Comparison of ENCODE assay signal across 10 cellular contexts in genomic region chr3:184333190-184333589, GRCh38. TPM values are rescaled to one million over a fixed set of nuclear protein-coding genes. Genes with fewer than 3 reads are reported as not detected.
A peak's percentile ranks its signal among the peaks of the same experiment; 100 is the strongest.
DNase-seq lines count a peak whose midpoint lies in the region; ATAC-seq and TF ChIP-seq lines count a peak whose summit lies in the region.
"Had no signal": no experiment of that assay in that cellular context is flagged by ENCODE, and none has a peak within 500 bp of the region (broad histone marks: within the 10 kb centered on the region; RNA-seq: fewer than 3 reads in every experiment).

No MANE protein-coding gene starts in this region.

- intact Hi-C loops in CD4-positive, alpha-beta memory T cell (cut with micrococcal nuclease): no loop called here
- intact Hi-C loops in OCI-LY7 (cut with micrococcal nuclease; ENCODE audit: unreplicated experiment) (no loop called here), ovary (cut with DNase I) (no loop called here)

- peaks cover 22 to 45% (median 26%) of the 10 kb centered on the region in 4 donors for H3K4me1 Mint-ChIP-seq in CD4-positive, alpha-beta memory T cell
- H3K4me1 Mint-ChIP-seq in central memory CD8-positive, alpha-beta T cell: peaks cover 50% of the 10 kb centered on the region

- no peak for TF ChIP-seq POLR2A in ovary (IDR thresholded peaks at IDR 0.05)

- no peak overlapping the region for H3K4me2 ChIP-seq in OCI-LY7 (ENCODE audit: low read length)
- H3K4me2 ChIP-seq in osteoblast (ENCODE audit: insufficient read depth, low read length): no peak overlapping the region

- H3K79me2 ChIP-seq in OCI-LY7 (ENCODE audit: insufficient read depth, low read depth, low read length) (no peaks in the 10 kb centered on the region), osteoblast (ENCODE audit: insufficient read depth, low read length) (peaks cover 68% of the 10 kb centered on the region)

- POLR2A ChIA-PET in CD4-positive, alpha-beta memory T cell (lab: Charles Lee; ENCODE audit: partially characterized antibody): no interaction called here
- POLR2A ChIA-PET in OCI-LY7 (lab: Charles Lee): no interaction called here

- H4K20me1 ChIP-seq in OCI-LY7 (ENCODE audit: insufficient read depth, low read length): peaks cover 4% of the 10 kb centered on the region; the same call in 1 of the 2 replicates
- H4K20me1 ChIP-seq in osteoblast (ENCODE audit: insufficient read depth, low read length): peaks cover 49% of the 10 kb centered on the region

- H3K9me2 ChIP-seq in OCI-LY7 (ENCODE audit: insufficient read depth, low read length): no peaks in the 10 kb centered on the region

- no peaks in the 10 kb centered on the region for H3K9me3 ChIP-seq in CD4-positive, alpha-beta memory T cell (ENCODE audit: control insufficient read depth in 1 of 2, low read length in 2 of 2)
- H3K9me3 ChIP-seq in OCI-LY7 (ENCODE audit: low read length) (no peaks in the 10 kb centered on the region), osteoblast (ENCODE audit: low read depth, low read length) (no peaks in the 10 kb centered on the region), ovary (no peaks in the 10 kb centered on the region)

- ATAC-seq in central memory CD8-positive, alpha-beta T cell (replicated peaks; ENCODE audit: extremely low read depth, poor library complexity, severe bottlenecking): no peak
- ATAC-seq in GM19324 (IDR thresholded peaks at IDR 0.05; ENCODE audit: low FRiP score, unreplicated experiment): no peak

- no peak overlapping the region for H3K4me3 ChIP-seq in CD4-positive, alpha-beta memory T cell (ENCODE audit: low read length in 2 of 2)
- H3K4me3 ChIP-seq in OCI-LY7 (ENCODE audit: low read depth, low read length, poor library complexity, severe bottlenecking): no peak overlapping the region
- no peak overlapping the region for H3K4me3 ChIP-seq in osteoblast (ENCODE audit: insufficient read depth, low read length)
- H3K4me3 ChIP-seq in ovary: no peak overlapping the region

- TSS peak; percentile 23 for BruUV-seq in OCI-LY7 (replicated peaks; lab: Mats Ljungman, UMichigan)

- H3K9me3 Mint-ChIP-seq in CD4-positive, alpha-beta memory T cell: no peaks in the 10 kb centered on the region
- no peaks in the 10 kb centered on the region for H3K9me3 Mint-ChIP-seq in central memory CD8-positive, alpha-beta T cell

- DNase-seq in CD4-positive, alpha-beta memory T cell: no peak
- no peak for DNase-seq in OCI-LY7 (ENCODE audit: low spot score)
- DNase-seq in central memory CD8-positive, alpha-beta T cell (ENCODE audit: low spot score in 2 of 2): no peak
- DNase-seq in osteoblast (ENCODE audit: insufficient read length, low spot score, missing footprints): peak; percentile 10
- DNase-seq in C1 segment of cervical spinal cord (lab: John Stamatoyannopoulos, UW): no peak
- no peak for DNase-seq in NCI-H2029 treated with DMSO at 0.1 percent for 48 hours (lab: John Stamatoyannopoulos, UW)
- DNase-seq in ovary: no peak
- DNase-seq: activated CD8-positive, alpha-beta memory T cell treated with anti-CD3 and anti-CD28 coated beads, Interleukin-2, amount 50 U/mL, for 4 hours; RPMI8226 had no signal

- H3K4me1 ChIP-seq in CD4-positive, alpha-beta memory T cell (ENCODE audit: insufficient read depth, low read length): peaks cover 20% of the 10 kb centered on the region
- H3K4me1 ChIP-seq in OCI-LY7 (ENCODE audit: insufficient read depth, low read length, poor library complexity, severe bottlenecking) (peaks cover 8% of the 10 kb centered on the region), osteoblast (ENCODE audit: insufficient read depth, low read length) (peaks cover 50% of the 10 kb centered on the region), ovary (ENCODE audit: insufficient read depth) (peaks cover 12% of the 10 kb centered on the region)

- 27 to 52% (median 35%) methylated on average over 6 of the region's 6 CpGs for WGBS in ovary, 3 donors

- H3K27ac ChIP-seq in CD4-positive, alpha-beta memory T cell (ENCODE audit: low read depth, low read length): peak overlapping the region; percentile 30
- H3K27ac ChIP-seq in OCI-LY7 (ENCODE audit: low read depth, low read length, poor library complexity, severe bottlenecking) (no peak overlapping the region), osteoblast (ENCODE audit: low read depth, low read length) (peak overlapping the region; percentile 97), ovary (no peak overlapping the region)

- H3K4me3 Mint-ChIP-seq in CD4-positive, alpha-beta memory T cell: no peak overlapping the region
- H3K4me3 Mint-ChIP-seq in central memory CD8-positive, alpha-beta T cell: no peak overlapping the region

- CTCF ChIA-PET in CD4-positive, alpha-beta memory T cell (lab: Charles Lee; ENCODE audit: partially characterized antibody): interaction anchor here (1.2 kb wide), 1 partner anchor 21 kb away, joined by 6 read pairs; no protein-coding TSS in a partner anchor
- CTCF ChIA-PET in OCI-LY7 (lab: Charles Lee; ENCODE audit: unreplicated experiment): no interaction called here

- peaks cover 42% of the 10 kb centered on the region for H3K36me3 ChIP-seq in CD4-positive, alpha-beta memory T cell (ENCODE audit: insufficient read depth, low read length)
- H3K36me3 ChIP-seq in OCI-LY7 (ENCODE audit: insufficient read depth, low read length) (peaks cover 73% of the 10 kb centered on the region), osteoblast (ENCODE audit: insufficient read depth, low read length) (peaks cover 72% of the 10 kb centered on the region), ovary (no peaks in the 10 kb centered on the region)

- H2AFZ ChIP-seq in OCI-LY7 (ENCODE audit: low read length) (no peak overlapping the region), osteoblast (ENCODE audit: low read length) (no peak overlapping the region)

- H3K27me3 Mint-ChIP-seq in CD4-positive, alpha-beta memory T cell: no peaks in the 10 kb centered on the region
- H3K27me3 Mint-ChIP-seq in central memory CD8-positive, alpha-beta T cell: no peaks in the 10 kb centered on the region

- peaks cover 53 to 68% of the 10 kb centered on the region in 2 donors for H3K36me3 Mint-ChIP-seq in CD4-positive, alpha-beta memory T cell
- H3K36me3 Mint-ChIP-seq in central memory CD8-positive, alpha-beta T cell (ENCODE audit: insufficient read depth): peaks cover 68% of the 10 kb centered on the region

- H3K27me3 ChIP-seq in CD4-positive, alpha-beta memory T cell (ENCODE audit: insufficient read depth, low read length): no peaks in the 10 kb centered on the region
- H3K27me3 ChIP-seq in osteoblast (ENCODE audit: insufficient read depth, low read length) (no peaks in the 10 kb centered on the region), ovary (no peaks in the 10 kb centered on the region)

- no peak for TF ChIP-seq EP300 in ovary (IDR thresholded peaks at IDR 0.05)

- TF ChIP-seq CTCF in OCI-LY7 (conservative IDR thresholded peaks at IDR 0.05; ENCODE audit: low read length): no peak
- no peak for TF ChIP-seq CTCF in osteoblast (IDR thresholded peaks at IDR 0.05; ENCODE audit: extremely low read depth, low read depth, low read length)
- TF ChIP-seq CTCF in ovary (IDR thresholded peaks at IDR 0.05): no peak

- peak overlapping the region; percentile 88 to 99 (median 98) for H3K27ac Mint-ChIP-seq in CD4-positive, alpha-beta memory T cell
- peak overlapping the region; percentile 74 for H3K27ac Mint-ChIP-seq in central memory CD8-positive, alpha-beta T cell (ENCODE audit: low read depth)

RNA-seq across cellular contexts. Expression of gene FAM131A, which starts 4.2 kb away (rescaled TPM):
- total RNA-seq in CD4-positive, alpha-beta memory T cell: 1 to 10 TPM; 9.0 to 10.0 TPM
- 1 to 10 TPM; 1.1 to 1.6 TPM for polyA plus RNA-seq in CD4-positive, alpha-beta memory T cell
- 3.8 and 5.2 TPM in 2 replicates for total RNA-seq in OCI-LY7 (2014; rRNA removed; shearing (Covaris generic))
- total RNA-seq in OCI-LY7 (2022) (3.7 and 4.2 TPM in 2 replicates), osteoblast (9.8 and 10.6 TPM in 2 replicates), ovary (10 to 100 TPM; 16.4 to 37.8 (median 32.9) TPM)
- 10 to 100 TPM in 1 of 2 donors, 1 to 10 TPM in 1; 8.7 to 19.7 TPM for polyA plus RNA-seq in ovary

RNA-seq across cellular contexts. Expression of gene EIF4G1, which starts 18.8 kb away (rescaled TPM):
- total RNA-seq in CD4-positive, alpha-beta memory T cell: 100 to 1,000 TPM; 236 to 246 TPM
- polyA plus RNA-seq in CD4-positive, alpha-beta memory T cell: 10 to 100 TPM in 1 of 2 donors, 1 to 10 TPM in 1; 3.6 to 51.1 TPM
- 245 and 293 TPM in 2 replicates for total RNA-seq in OCI-LY7 (2014; rRNA removed; shearing (Covaris generic))
- total RNA-seq in OCI-LY7 (2022) (350 and 412 TPM in 2 replicates), osteoblast (215 and 245 TPM in 2 replicates), ovary (100 to 1,000 TPM in 6 of 7 donors, 10 to 100 TPM in 1; 72.4 to 295 (median 212) TPM)
- polyA plus RNA-seq in ovary: 100 to 1,000 TPM; 110 to 159 TPM

RNA-seq across cellular contexts. Expression of gene CLCN2, which starts 28.2 kb away (rescaled TPM):
- total RNA-seq in CD4-positive, alpha-beta memory T cell: 1 to 10 TPM; 3.8 to 5.4 TPM
- polyA plus RNA-seq in CD4-positive, alpha-beta memory T cell: under 1 TPM; 0.24 to 0.29 TPM
- total RNA-seq in OCI-LY7 (2014; rRNA removed; shearing (Covaris generic)): 4.2 and 8.5 TPM in 2 replicates
- 14.2 and 15.0 TPM in 2 replicates for total RNA-seq in OCI-LY7 (2022)
- 3.2 and 4.3 TPM in 2 replicates for total RNA-seq in osteoblast
- total RNA-seq in ovary: 10 to 100 TPM in 4 of 7 donors, 1 to 10 TPM in 3; 5.7 to 18.0 (median 15.4) TPM
- polyA plus RNA-seq in ovary: 10 to 100 TPM in 1 of 2 donors, 1 to 10 TPM in 1; 3.5 to 11.7 TPM

RNA-seq across cellular contexts. Expression of gene POLR2H, which starts 28.3 kb away (rescaled TPM):
- 10 to 100 TPM; 61.3 to 66.1 TPM for total RNA-seq in CD4-positive, alpha-beta memory T cell
- polyA plus RNA-seq in CD4-positive, alpha-beta memory T cell: 10 to 100 TPM; 56.6 to 58.8 TPM
- 62.5 and 85.8 TPM in 2 replicates for total RNA-seq in OCI-LY7 (2014; rRNA removed; shearing (Covaris generic))
- 73.0 and 80.1 TPM in 2 replicates for total RNA-seq in OCI-LY7 (2022)
- total RNA-seq in osteoblast: 47.4 and 61.2 TPM in 2 replicates
- total RNA-seq in ovary: 10 to 100 TPM; 47.3 to 86.9 (median 60.6) TPM
- 10 to 100 TPM; 52.6 to 67.2 TPM for polyA plus RNA-seq in ovary

RNA-seq across cellular contexts. Expression of gene PSMD2, which starts 34.1 kb away (rescaled TPM):
- total RNA-seq in CD4-positive, alpha-beta memory T cell: 100 to 1,000 TPM; 148 to 154 TPM
- polyA plus RNA-seq in CD4-positive, alpha-beta memory T cell: 100 to 1,000 TPM; 195 to 298 TPM
- total RNA-seq in OCI-LY7 (2014; rRNA removed; shearing (Covaris generic)): 158 and 205 TPM in 2 replicates
- total RNA-seq in OCI-LY7 (2022) (182 and 219 TPM in 2 replicates), osteoblast (259 and 301 TPM in 2 replicates), ovary (100 to 1,000 TPM in 6 of 7 donors, 10 to 100 TPM in 1; 74.4 to 149 (median 138) TPM)
- 100 to 1,000 TPM; 119 to 177 TPM for polyA plus RNA-seq in ovary

Comparison
In these comparisons a context has a peak if more than half of its experiments do, and no peak if none do; other contexts are left out.
1. H3K27ac ChIP-seq: peak in CD4-positive, alpha-beta memory T cell (single experiment) and osteoblast (single experiment); none in OCI-LY7 (single experiment) and ovary (0 of 2).